ENCODE assay signal across 28 cellular contexts in the genomic region with DNA sequence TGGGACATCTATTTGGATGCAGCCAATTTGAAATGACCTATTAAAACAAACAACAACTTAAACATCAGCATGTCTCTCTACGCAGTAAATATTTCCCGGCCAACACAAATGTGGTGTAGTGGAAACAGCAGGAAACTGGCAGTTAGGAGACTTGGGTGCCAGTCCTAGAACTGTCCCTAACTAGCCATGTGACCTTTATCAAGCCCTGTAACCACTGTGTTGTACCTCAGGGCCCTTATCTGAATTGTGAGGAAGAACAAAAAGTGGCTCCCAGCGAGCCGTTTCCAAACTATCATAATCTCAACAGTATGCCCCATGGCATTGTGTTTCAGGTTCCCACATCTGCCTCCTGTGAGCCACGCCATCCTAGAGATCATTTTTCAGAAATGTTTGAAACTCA.
"Had no signal": no experiment of that assay in that cellular context is flagged by ENCODE, and none has a peak within 500 bp of the region (broad histone marks: within the 10 kb centered on the region; RNA-seq: fewer than 3 reads in every experiment).

No MANE protein-coding gene starts in this region.

- DNase-seq: naive thymus-derived CD8-positive, alpha-beta T cell; nephron progenitor cell; nucleus accumbens; pancreas; retina; right lobe of liver; sigmoid colon; small intestine; stimulated activated CD4-positive, alpha-beta T cell treated with anti-CD3 and anti-CD28 coated beads, Interleukin-15, amount 100 ng/mL, for 24 hours; stimulated activated CD4-positive, alpha-beta T cell treated with anti-CD3 and anti-CD28 coated beads, Interleukin-2, amount 100 ng/mL, for 24 hours; stimulated activated CD4-positive, alpha-beta T cell treated with anti-CD3 and anti-CD28 coated beads, Interleukin-2, amount 100 ng/mL, for 48 hours; stimulated activated CD4-positive, alpha-beta T cell treated with anti-CD3 and anti-CD28 coated beads, Interleukin-4, amount 100 ng/mL, for 24 hours; stimulated activated naive B cell treated with anti-CD40 and anti-IgM and Interleukin-4, amounts not matched to agents 10 μg/mL and 1 μg/mL and 100 μg/mL, for 72 hours; stimulated activated naive CD4-positive, alpha-beta T cell treated with Interleukin-2 at 50 U/mL for 16 hours; stomach; thyroid gland; upper lobe of right lung; uterus had no signal

- H3K4me3 Mint-ChIP-seq: naive thymus-derived CD8-positive, alpha-beta T cell; natural killer cell treated with Interleukin-12 subunit alpha and Interleukin-12 subunit beta and Interleukin-15 and Interleukin-18, amount 100 ng/mL, for 72 hours; nephron progenitor cell; neural crest cell; stimulated activated effector memory CD8-positive, alpha-beta T cell treated with anti-CD3 and anti-CD28 coated beads, Interleukin-12 subunit alpha, Interleukin-12 subunit beta, amount 100 ng/mL, for 72 hours; stimulated activated naive B cell treated with anti-CD40 and anti-IgM and Interleukin-4, amounts not matched to agents 10 μg/mL and 1 μg/mL and 100 μg/mL, for 72 hours; stimulated activated naive CD8-positive, alpha-beta T cell treated with anti-CD3 and anti-CD28 coated beads, Interleukin-15, Interleukin-2, amounts not matched to agents 100 ng/mL and 50 ng/mL, for 24 hours; type B pancreatic cell had no signal

- H3K36me3 Mint-ChIP-seq: naive thymus-derived CD8-positive, alpha-beta T cell; natural killer cell treated with Interleukin-12 subunit alpha and Interleukin-12 subunit beta and Interleukin-15 and Interleukin-18, amount 100 ng/mL, for 72 hours; stimulated activated effector memory CD8-positive, alpha-beta T cell treated with anti-CD3 and anti-CD28 coated beads, Interleukin-12 subunit alpha, Interleukin-12 subunit beta, amount 100 ng/mL, for 72 hours; stimulated activated naive B cell treated with anti-CD40 and anti-IgM and Interleukin-4, amounts not matched to agents 10 μg/mL and 1 μg/mL and 100 μg/mL, for 72 hours; type B pancreatic cell had no signal

- H3K9me3 Mint-ChIP-seq: natural killer cell treated with Interleukin-12 subunit alpha and Interleukin-12 subunit beta and Interleukin-15 and Interleukin-18, amount 100 ng/mL, for 72 hours; nephron progenitor cell; neural crest cell; stimulated activated effector memory CD8-positive, alpha-beta T cell treated with anti-CD3 and anti-CD28 coated beads, Interleukin-12 subunit alpha, Interleukin-12 subunit beta, amount 100 ng/mL, for 72 hours; stimulated activated naive B cell treated with anti-CD40 and anti-IgM and Interleukin-4, amounts not matched to agents 10 μg/mL and 1 μg/mL and 100 μg/mL, for 72 hours; stimulated activated naive CD8-positive, alpha-beta T cell treated with anti-CD3 and anti-CD28 coated beads, Interleukin-15, Interleukin-2, amounts not matched to agents 100 ng/mL and 50 ng/mL, for 24 hours; type B pancreatic cell had no signal

- H3K9me3 ChIP-seq: neutrophil, pancreas, prostate gland, right atrium auricular region, right lobe of liver, sigmoid colon, stomach, thoracic aorta, thyroid gland, tibial nerve, upper lobe of right lung, uterus had no signal

- H3K4me1 ChIP-seq: prostate gland, right lobe of liver, sigmoid colon, thyroid gland, upper lobe of right lung, uterus had no signal

- H3K36me3 ChIP-seq: neutrophil, pancreas, prostate gland, right atrium auricular region, right lobe of liver, sigmoid colon, stomach, thoracic aorta, thyroid gland, tibial nerve, upper lobe of right lung, uterus had no signal

- ATAC-seq: naive thymus-derived CD8-positive, alpha-beta T cell; natural killer cell treated with Interleukin-12 subunit alpha and Interleukin-12 subunit beta and Interleukin-15 and Interleukin-18, amount 100 ng/mL, for 72 hours; pancreas; right lobe of liver; stimulated activated effector memory CD8-positive, alpha-beta T cell treated with anti-CD3 and anti-CD28 coated beads, Interleukin-12 subunit alpha, Interleukin-12 subunit beta, amount 100 ng/mL, for 72 hours; stimulated activated naive B cell treated with anti-CD40 and anti-IgM and Interleukin-4, amounts not matched to agents 10 μg/mL and 1 μg/mL and 100 μg/mL, for 72 hours; upper lobe of right lung had no signal

- H3K27ac Mint-ChIP-seq: naive thymus-derived CD8-positive, alpha-beta T cell; natural killer cell treated with Interleukin-12 subunit alpha and Interleukin-12 subunit beta and Interleukin-15 and Interleukin-18, amount 100 ng/mL, for 72 hours; nephron progenitor cell; stimulated activated effector memory CD8-positive, alpha-beta T cell treated with anti-CD3 and anti-CD28 coated beads, Interleukin-12 subunit alpha, Interleukin-12 subunit beta, amount 100 ng/mL, for 72 hours; stimulated activated naive B cell treated with anti-CD40 and anti-IgM and Interleukin-4, amounts not matched to agents 10 μg/mL and 1 μg/mL and 100 μg/mL, for 72 hours; stimulated activated naive CD8-positive, alpha-beta T cell treated with anti-CD3 and anti-CD28 coated beads, Interleukin-15, Interleukin-2, amounts not matched to agents 100 ng/mL and 50 ng/mL, for 24 hours; type B pancreatic cell had no signal

- H3K4me1 Mint-ChIP-seq: naive thymus-derived CD8-positive, alpha-beta T cell; neural crest cell; stimulated activated effector memory CD8-positive, alpha-beta T cell treated with anti-CD3 and anti-CD28 coated beads, Interleukin-12 subunit alpha, Interleukin-12 subunit beta, amount 100 ng/mL, for 72 hours; stimulated activated naive B cell treated with anti-CD40 and anti-IgM and Interleukin-4, amounts not matched to agents 10 μg/mL and 1 μg/mL and 100 μg/mL, for 72 hours had no signal

- FAIRE-seq: pancreas, small intestine had no signal

- H3K27ac ChIP-seq: neutrophil, pancreas, prostate gland, right atrium auricular region, right lobe of liver, sigmoid colon, stomach, thoracic aorta, thyroid gland, tibial nerve, upper lobe of right lung, uterus had no signal

- H3K4me3 ChIP-seq: pancreas, prostate gland, right atrium auricular region, right lobe of liver, sigmoid colon, stomach, thoracic aorta, thyroid gland, tibial nerve, upper lobe of right lung, uterus had no signal

- H3K27me3 ChIP-seq: neutrophil, pancreas, right atrium auricular region, right lobe of liver, sigmoid colon, thyroid gland, tibial nerve, upper lobe of right lung, uterus had no signal

- H3K27me3 Mint-ChIP-seq: stimulated activated naive B cell treated with anti-CD40 and anti-IgM and Interleukin-4, amounts not matched to agents 10 μg/mL and 1 μg/mL and 100 μg/mL, for 72 hours had no signal
